In genomic region chr12:34339922-34340321, GRCh38 we compare ENCODE assay signal across 19 cellular contexts.
DNase-seq lines count a peak whose midpoint lies in the region; ATAC-seq and TF ChIP-seq lines count a peak whose summit lies in the region.
"Had no signal": no experiment of that assay in that cellular context is flagged by ENCODE, and none has a peak within 500 bp of the region (broad histone marks: within the 10 kb centered on the region; RNA-seq: fewer than 3 reads in every experiment).

No MANE protein-coding gene starts in this region.

- H2AFZ ChIP-seq in IMR-90 (replicated peaks; ENCODE audit: low read length, poor library complexity) = no peak overlapping the region

- H3K9me3 Mint-ChIP-seq in Caco-2 (ENCODE audit: unreplicated experiment) (no peaks in the 10 kb centered on the region), progenitor cell of endocrine pancreas (ENCODE audit: low read depth) (peaks cover 20% of the 10 kb centered on the region)
- H3K9me3 Mint-ChIP-seq in central memory CD8-positive, alpha-beta T cell = peaks cover 6% of the 10 kb centered on the region
- H3K9me3 Mint-ChIP-seq: CD8-positive, alpha-beta T cell had no signal

- POLR2A ChIA-PET in Caco-2 (lab: Charles Lee) (no interaction called here), IMR-90 (lab: Charles Lee; ENCODE audit: unreplicated experiment) (no interaction called here)

- H3K9me3 ChIP-seq in Caco-2 (no peaks in the 10 kb centered on the region), IMR-90 (ENCODE audit: control insufficient read depth, insufficient read depth, low read length) (peaks cover 36% of the 10 kb centered on the region)

- 45% methylated on average over 12 of the region's 26 CpGs; no CpG with 5 or more reads in 1 of the 2 experiments for WGBS in IMR-90 (ENCODE audit: extremely low coverage in 2 of 2, insufficient read length in 1 of 2), 2 experiments

- in situ Hi-C loops in IMR-90 (cut with MboI; ENCODE audit: low sequenced_read_pairs) = no loop called here

- H3K23ac ChIP-seq in IMR-90 (ENCODE audit: low read depth, low read length) = no peak overlapping the region

- no peak overlapping the region for H4K5ac ChIP-seq in IMR-90 (ENCODE audit: low read depth, low read length)

- no peak for TF ChIP-seq CTCF in Caco-2 (IDR thresholded peaks at IDR 0.05; ENCODE audit: insufficient read depth in 1 of 2, low read depth in 1 of 2, low read length in 1 of 2, severe bottlenecking in 1 of 2, unreplicated experiment in 1 of 2)
- TF ChIP-seq CTCF in IMR-90 (conservative IDR thresholded peaks at IDR 0.05; ENCODE audit: low read depth, low read length) = no peak
- no peak for TF ChIP-seq CTCF in progenitor cell of endocrine pancreas (IDR thresholded peaks at IDR 0.05; ENCODE audit: unreplicated experiment)

- H3K18ac ChIP-seq in IMR-90 (ENCODE audit: low read depth, low read length) = no peak overlapping the region

- DNase-seq in Caco-2 (no peak), IMR-90 (no peak), progenitor cell of endocrine pancreas (ENCODE audit: low spot score, unreplicated experiment) (no peak), amygdala (lab: John Stamatoyannopoulos, UW) (no peak)
- no peak for DNase-seq in central memory CD8-positive, alpha-beta T cell (ENCODE audit: low spot score in 2 of 2)
- DNase-seq: CD4-positive, CD25-positive, alpha-beta regulatory T cell; CD8-positive, alpha-beta T cell; DMS 273 treated with DMSO at 0.1 percent for 48 hours; DMS79; EL; GDM1; GOT3; HCEC 1CT had no signal

- H3K36me3 Mint-ChIP-seq in Caco-2 (ENCODE audit: insufficient read depth, unreplicated experiment) (peaks cover 17% of the 10 kb centered on the region), progenitor cell of endocrine pancreas (ENCODE audit: insufficient read depth) (peaks cover 2% of the 10 kb centered on the region)
- no peaks in the 10 kb centered on the region for H3K36me3 Mint-ChIP-seq in central memory CD8-positive, alpha-beta T cell (ENCODE audit: insufficient read depth)
- H3K36me3 Mint-ChIP-seq: CD4-positive, CD25-positive, alpha-beta regulatory T cell; CD8-positive, alpha-beta T cell had no signal

- H3K27me3 ChIP-seq in Caco-2 (replicated peaks; ENCODE audit: control insufficient read depth, insufficient read depth, low read length) (no peaks in the 10 kb centered on the region; the same call in none of the 2 replicates), IMR-90 (ENCODE audit: control insufficient read depth, insufficient read depth, low read length) (no peaks in the 10 kb centered on the region)
- H3K27me3 ChIP-seq: BLaER1 had no signal

- no peak overlapping the region for H3K27ac ChIP-seq in IMR-90 (ENCODE audit: insufficient read depth, low read length)
- H3K27ac ChIP-seq: BLaER1, C4-2B had no signal

- intact Hi-C loops in Caco-2 (cut with micrococcal nuclease; ENCODE audit: unreplicated experiment) = no loop called here
- intact Hi-C loops in IMR-90 (cut with micrococcal nuclease) = no loop called here

- no peak overlapping the region for H3K4ac ChIP-seq in IMR-90 (ENCODE audit: low read depth, low read length)

- no peak for ATAC-seq in IMR-90 (ENCODE audit: low read depth)
- ATAC-seq in central memory CD8-positive, alpha-beta T cell (replicated peaks; ENCODE audit: extremely low read depth, poor library complexity, severe bottlenecking) = no peak
- ATAC-seq in HG03378 (IDR thresholded peaks at IDR 0.05; ENCODE audit: unreplicated experiment) = no peak
- ATAC-seq in HG03159 (IDR thresholded peaks at IDR 0.05; ENCODE audit: unreplicated experiment) = no peak
- ATAC-seq: CD8-positive, alpha-beta T cell; GM12878 had no signal

- H3K27me3 Mint-ChIP-seq in Caco-2 (ENCODE audit: insufficient read depth, unreplicated experiment) (peaks cover 50% of the 10 kb centered on the region), progenitor cell of endocrine pancreas (no peaks in the 10 kb centered on the region)
- no peaks in the 10 kb centered on the region for H3K27me3 Mint-ChIP-seq in central memory CD8-positive, alpha-beta T cell
- H3K27me3 Mint-ChIP-seq: B cell; CD4-positive, CD25-positive, alpha-beta regulatory T cell had no signal

- BruUV-seq in Caco-2 (replicated peaks; lab: Mats Ljungman, UMichigan) = no TSS peak
- BruUV-seq in IMR-90 (replicated peaks; lab: Mats Ljungman, UMichigan) = no TSS peak

- no peaks in the 10 kb centered on the region for H4K20me1 ChIP-seq in IMR-90 (ENCODE audit: insufficient read depth, low read length)
- H4K20me1 ChIP-seq: BLaER1 had no signal

- H3K4me1 ChIP-seq in Caco-2 = peaks cover 3% of the 10 kb centered on the region; the same call in 1 of the 2 replicates
- no peaks in the 10 kb centered on the region for H3K4me1 ChIP-seq in IMR-90 (ENCODE audit: control insufficient read depth, insufficient read depth, low read length)
- H3K4me1 ChIP-seq: BLaER1 had no signal

- no peaks in the 10 kb centered on the region for H3K9me1 ChIP-seq in IMR-90 (ENCODE audit: insufficient read depth, low read length)

- no peak overlapping the region for H3K56ac ChIP-seq in IMR-90 (ENCODE audit: extremely low read depth, insufficient read depth, low read length)

- no peak for TF ChIP-seq POLR2A in IMR-90 (IDR thresholded peaks at IDR 0.05; ENCODE audit: low read depth, low read length)

- H3K9ac ChIP-seq in IMR-90 (ENCODE audit: low read depth, low read length) = no peak overlapping the region
- H3K9ac ChIP-seq: BLaER1 had no signal

- no peak overlapping the region for H4K8ac ChIP-seq in IMR-90 (ENCODE audit: low read depth in 2 of 2, low read length in 2 of 2)

- H3K27ac Mint-ChIP-seq in Caco-2 (ENCODE audit: unreplicated experiment) (peak overlapping the region; percentile 53), progenitor cell of endocrine pancreas (peak overlapping the region; percentile 89)
- peak overlapping the region; percentile 51 for H3K27ac Mint-ChIP-seq in central memory CD8-positive, alpha-beta T cell (ENCODE audit: low read depth)
- H3K27ac Mint-ChIP-seq: B cell; CD4-positive, CD25-positive, alpha-beta regulatory T cell; CD8-positive, alpha-beta T cell had no signal

- H2BK20ac ChIP-seq in IMR-90 (ENCODE audit: low read depth, low read length) = no peak overlapping the region

- no peak overlapping the region for H2BK15ac ChIP-seq in IMR-90 (ENCODE audit: low read depth, low read length)

- no peak overlapping the region for H3K14ac ChIP-seq in IMR-90 (replicated peaks; ENCODE audit: low read depth, low read length)

- H2BK120ac ChIP-seq in IMR-90 (ENCODE audit: low read depth, low read length) = no peak overlapping the region

- CTCF ChIA-PET in Caco-2 (lab: Charles Lee) (no interaction called here), IMR-90 (lab: Yijun Ruan, JAX) (no interaction called here)

- H3K36me3 ChIP-seq in Caco-2 (ENCODE audit: control insufficient read depth, insufficient read depth, low read length) = no peaks in the 10 kb centered on the region
- no peaks in the 10 kb centered on the region for H3K36me3 ChIP-seq in IMR-90 (ENCODE audit: control insufficient read depth, insufficient read depth, low read length)
- H3K36me3 ChIP-seq: BLaER1 had no signal

- H3K4me3 Mint-ChIP-seq in Caco-2 (ENCODE audit: unreplicated experiment) (no peak overlapping the region), progenitor cell of endocrine pancreas (ENCODE audit: low read depth) (no peak overlapping the region)
- H3K4me3 Mint-ChIP-seq in central memory CD8-positive, alpha-beta T cell = no peak overlapping the region
- H3K4me3 Mint-ChIP-seq: B cell; CD4-positive, CD25-positive, alpha-beta regulatory T cell; CD8-positive, alpha-beta T cell had no signal

- H3K4me1 Mint-ChIP-seq in Caco-2 (ENCODE audit: low read depth, unreplicated experiment) (no peaks in the 10 kb centered on the region), progenitor cell of endocrine pancreas (ENCODE audit: low read depth) (no peaks in the 10 kb centered on the region)
- H3K4me1 Mint-ChIP-seq in central memory CD8-positive, alpha-beta T cell = no peaks in the 10 kb centered on the region
- H3K4me1 Mint-ChIP-seq: B cell; CD4-positive, CD25-positive, alpha-beta regulatory T cell had no signal

- dilution Hi-C loops in IMR-90 (cut with HindIII; ENCODE audit: low sequenced_read_pairs, unreplicated experiment) = no loop called here

- no peak overlapping the region for H4K91ac ChIP-seq in IMR-90 (ENCODE audit: insufficient read depth, low read depth, low read length)

- no peak overlapping the region for H3K4me3 ChIP-seq in Caco-2 (ENCODE audit: low read depth, low read length)
- no peak overlapping the region for H3K4me3 ChIP-seq in IMR-90 (ENCODE audit: insufficient read depth, low read depth, low read length)
- H3K4me3 ChIP-seq: BLaER1, GM12878 had no signal

- H3K4me2 ChIP-seq in IMR-90 (ENCODE audit: low read depth, low read length) = no peak overlapping the region
- H3K4me2 ChIP-seq: BLaER1 had no signal

- no peak for TF ChIP-seq RAD21 in IMR-90 (IDR thresholded peaks at IDR 0.05; ENCODE audit: low read length)

- H2BK5ac ChIP-seq in IMR-90 (ENCODE audit: low read depth, low read length, poor library complexity, severe bottlenecking) = no peak overlapping the region

- peak overlapping the region; percentile 28 for H2AK9ac ChIP-seq in IMR-90 (replicated peaks; ENCODE audit: low read depth, low read length, poor library complexity)

- no peaks in the 10 kb centered on the region for H3K79me1 ChIP-seq in IMR-90 (ENCODE audit: low read depth in 1 of 2, low read length in 2 of 2)

- no peak overlapping the region for H2AK5ac ChIP-seq in IMR-90 (ENCODE audit: low read depth, low read length)

TF ChIP-seq in IMR-90, 13 proteins besides CTCF, POLR2A, EP300 and RAD21:
- TF ChIP-seq CEBPB (IDR thresholded peaks at IDR 0.05; ENCODE audit: low read depth, low read length) = no peak
- TF ChIP-seq BHLHE40 (IDR thresholded peaks at IDR 0.05; ENCODE audit: low read depth, low read length) = no peak
- TF ChIP-seq MAZ (IDR thresholded peaks at IDR 0.05; ENCODE audit: borderline replicate concordance, low read depth, low read length) = no peak
- TF ChIP-seq MAFK (IDR thresholded peaks at IDR 0.05; ENCODE audit: low read depth, low read length) = no peak
- no peak for TF ChIP-seq CHD1 (IDR thresholded peaks at IDR 0.05; ENCODE audit: low read depth, low read length)
- TF ChIP-seq FOS (IDR thresholded peaks at IDR 0.05; ENCODE audit: low read depth, low read length) = no peak
- no peak for TF ChIP-seq SMC3 (IDR thresholded peaks at IDR 0.05; ENCODE audit: low read depth, low read length)
- no peak for TF ChIP-seq RFX5 (IDR thresholded peaks at IDR 0.05; ENCODE audit: low read depth, low read length)
- TF ChIP-seq MXI1 (IDR thresholded peaks at IDR 0.05; ENCODE audit: borderline replicate concordance, low read depth, low read length) = no peak
